ENCODE assay signal across 14 cellular contexts in the genomic region with DNA sequence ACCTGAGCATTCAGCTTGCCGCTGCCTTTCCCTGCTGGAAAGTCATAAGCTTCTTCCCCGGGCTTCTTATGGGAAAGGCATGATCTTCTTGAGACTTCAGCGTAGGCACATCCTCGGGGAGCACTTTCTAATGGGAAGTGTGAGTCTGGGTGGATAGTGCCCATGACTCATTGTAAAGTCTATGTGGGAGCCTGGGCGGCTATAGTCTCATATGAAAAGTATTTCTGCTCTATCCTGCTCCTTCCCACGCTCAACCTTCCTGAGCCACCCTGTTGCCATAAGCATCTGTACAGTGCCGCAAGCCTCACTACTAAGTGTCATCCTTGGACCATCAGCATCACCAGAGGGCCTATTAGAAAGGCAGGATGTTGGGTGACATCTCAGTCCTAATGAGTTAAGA.
DNase-seq lines count a peak whose midpoint lies in the region; ATAC-seq and TF ChIP-seq lines count a peak whose summit lies in the region.
"Had no signal": no experiment of that assay in that cellular context is flagged by ENCODE, and none has a peak within 500 bp of the region (broad histone marks: within the 10 kb centered on the region; RNA-seq: fewer than 3 reads in every experiment).

No MANE protein-coding gene starts in this region.

- TF ChIP-seq CTCF in AG04450 (IDR thresholded peaks at IDR 0.05; ENCODE audit: low read depth, low read length), result no peak
- TF ChIP-seq CTCF in mammary epithelial cell (conservative IDR thresholded peaks at IDR 0.05 in 1 of 2, IDR thresholded peaks at IDR 0.05 in 1 of 2; ENCODE audit: extremely low read depth in 1 of 2, insufficient read depth in 1 of 2, low read depth in 1 of 2, low read length in 2 of 2), result no peak
- TF ChIP-seq CTCF in kidney epithelial cell (IDR thresholded peaks at IDR 0.05; ENCODE audit: insufficient read depth, low read length, poor library complexity, severe bottlenecking), result no peak

- H3K9ac ChIP-seq in mammary epithelial cell (ENCODE audit: insufficient read depth, low read length), result no peak overlapping the region
- H3K9ac ChIP-seq: parathyroid adenoma had no signal

- no peak overlapping the region for H3K4me3 ChIP-seq in AG04450 (ENCODE audit: low read depth, low read length)
- H3K4me3 ChIP-seq in mammary epithelial cell (replicated peaks in 1 of 3; ENCODE audit: insufficient read depth in 1 of 3, low read depth in 2 of 3, low read length in 3 of 3), result no peak overlapping the region
- H3K4me3 ChIP-seq in kidney epithelial cell (ENCODE audit: low read depth, low read length), result no peak overlapping the region

- POLR2A ChIA-PET in AG04450 (lab: Yijun Ruan, JAX), result interaction anchor here (0.7 to 1.2 kb wide), 2 partner anchors 98 to 310 kb away, joined by 3 to 4 read pairs; a partner anchor contains a TSS

- H3K4me1 ChIP-seq in mammary epithelial cell (ENCODE audit: insufficient read depth, low read length), result peaks cover 34% of the 10 kb centered on the region
- H3K4me1 ChIP-seq: parathyroid adenoma had no signal

- CTCF ChIA-PET in AG04450 (lab: Charles Lee), result interaction anchor here (0.7 to 1.2 kb wide), 2 partner anchors 55 to 309 kb away, joined by 3 read pairs; no protein-coding TSS in a partner anchor
- CTCF ChIA-PET in mammary epithelial cell (lab: Charles Lee; ENCODE audit: low non-redundant PET), result no interaction called here

- BruUV-seq in mammary epithelial cell (replicated peaks; lab: Mats Ljungman, UMichigan), result no TSS peak

- WGBS in mammary epithelial cell (ENCODE audit: low coverage, missing lambda C conversion rate), result 80% methylated on average over 7 of the region's 7 CpGs

- no peaks in the 10 kb centered on the region for H3K79me2 ChIP-seq in mammary epithelial cell (ENCODE audit: insufficient read depth, low read length)
- H3K79me2 ChIP-seq: parathyroid adenoma had no signal

- H4K20me1 ChIP-seq in mammary epithelial cell (ENCODE audit: insufficient read depth, low read length), result no peaks in the 10 kb centered on the region

- no peak for ATAC-seq in GM21737 (IDR thresholded peaks at IDR 0.05; ENCODE audit: unreplicated experiment)
- ATAC-seq: activated T-cell treated with anti-CD3 and anti-CD28 coated beads, Interleukin-2, amount 50 U/mL, for 4 hours had no signal

- H3K36me3 ChIP-seq in mammary epithelial cell (ENCODE audit: insufficient read depth, low read length), result no peaks in the 10 kb centered on the region
- H3K36me3 ChIP-seq in kidney epithelial cell (ENCODE audit: control insufficient read depth, insufficient read depth, low read length), result no peaks in the 10 kb centered on the region

- dilution Hi-C loops in mammary epithelial cell (cut with HindIII; ENCODE audit: low sequenced_read_pairs), result no loop called here

- H3K27ac ChIP-seq in AG04450 (ENCODE audit: low read depth, low read length), result peak overlapping the region; percentile 84
- peak overlapping the region; percentile 17 for H3K27ac ChIP-seq in mammary epithelial cell (ENCODE audit: insufficient read depth, low read depth, low read length)
- H3K27ac ChIP-seq: parathyroid adenoma had no signal

- no peaks in the 10 kb centered on the region for H3K27me3 ChIP-seq in AG04450 (ENCODE audit: control insufficient read depth, insufficient read depth, low read length)
- H3K27me3 ChIP-seq in mammary epithelial cell (ENCODE audit: insufficient read depth, low read length), result no peaks in the 10 kb centered on the region
- H3K27me3 ChIP-seq in kidney epithelial cell (ENCODE audit: control insufficient read depth, insufficient read depth, low read length), result no peaks in the 10 kb centered on the region

- peak overlapping the region; percentile 41 for H2AFZ ChIP-seq in mammary epithelial cell (ENCODE audit: low read depth, low read length)
- H2AFZ ChIP-seq: parathyroid adenoma had no signal

- no peak overlapping the region for H3K4me2 ChIP-seq in mammary epithelial cell (ENCODE audit: insufficient read depth, low read depth, low read length)

- intact Hi-C loops in mammary epithelial cell (cut with micrococcal nuclease), result no loop called here

- DNase-seq in AG04450 (ENCODE audit: low read depth, low spot score) (peak; percentile 78), HS-5 (ENCODE audit: low read depth) (peak; percentile 77), mammary epithelial cell (peak; percentile 80), kidney epithelial cell (ENCODE audit: low read depth) (peak; percentile 18), NCI-H526 (lab: John Stamatoyannopoulos, UW) (no peak), NCI-H1105 treated with DMSO at 0.1 percent for 48 hours (lab: John Stamatoyannopoulos, UW) (no peak), KG1 (lab: John Stamatoyannopoulos, UW) (no peak)
- DNase-seq: activated T-cell treated with anti-CD3 and anti-CD28 coated beads, Interleukin-2, amount 50 U/mL, for 4 hours; endodermal cell; Karpas-422; NCI-H1930; stimulated activated CD4-positive, alpha-beta T cell treated with anti-CD3 and anti-CD28 coated beads, Interleukin-1b, Interleukin-23, amount 100 ng/mL, for 48 hours had no signal

- in situ Hi-C loops in mammary epithelial cell (cut with MboI; ENCODE audit: low sequenced_read_pairs in 2 of 2), result no loop called here

- H3K9me3 ChIP-seq in AG04450 (ENCODE audit: control insufficient read depth, insufficient read depth, low read length) (no peaks in the 10 kb centered on the region), mammary epithelial cell (replicated peaks; ENCODE audit: insufficient read depth, low read length) (no peaks in the 10 kb centered on the region)

Comparison
In these comparisons a context has a peak if more than half of its experiments do, and no peak if none do; other contexts are left out.
1. DNase-seq: peak in AG04450 (single experiment), HS-5 (single experiment), mammary epithelial cell (single experiment) and kidney epithelial cell (single experiment); none in NCI-H526 (0 of 2), NCI-H1105 treated with DMSO at 0.1 percent for 48 hours (single experiment) and KG1 (single experiment).